ENCODE assay signal across 31 cellular contexts in genomic region chr7:91356915-91357314, GRCh38.
"Had no signal": no experiment of that assay in that cellular context is flagged by ENCODE, and none has a peak within 500 bp of the region (broad histone marks: within the 10 kb centered on the region; RNA-seq: fewer than 3 reads in every experiment).

No MANE protein-coding gene starts in this region.

- H3K4me3 Mint-ChIP-seq: naive thymus-derived CD8-positive, alpha-beta T cell; natural killer cell treated with Interleukin-12 subunit alpha and Interleukin-12 subunit beta and Interleukin-15 and Interleukin-18, amount 100 ng/mL, for 72 hours; neural progenitor cell; stimulated activated memory B cell treated with anti-CD40 and anti-IgM and Interleukin-4, amounts not matched to agents 10 μg/mL and 1 μg/mL and 100 μg/mL, for 72 hours; stimulated activated naive CD8-positive, alpha-beta T cell treated with anti-CD3 and anti-CD28 coated beads, Interleukin-15, amount 100 ng/mL, for 72 hours; type B pancreatic cell had no signal

- H3K79me2 ChIP-seq: parathyroid adenoma had no signal

- ATAC-seq: naive thymus-derived CD8-positive, alpha-beta T cell; natural killer cell treated with Interleukin-12 subunit alpha and Interleukin-12 subunit beta and Interleukin-15 and Interleukin-18, amount 100 ng/mL, for 72 hours; psoas muscle; right cardiac atrium; right lobe of liver; stimulated activated memory B cell treated with anti-CD40 and anti-IgM and Interleukin-4, amounts not matched to agents 10 μg/mL and 1 μg/mL and 100 μg/mL, for 72 hours; stimulated activated naive CD8-positive, alpha-beta T cell treated with anti-CD3 and anti-CD28 coated beads, Interleukin-15, amount 100 ng/mL, for 72 hours; stimulated activated naive CD8-positive, alpha-beta T cell treated with anti-CD3 and anti-CD28 coated beads, Interleukin-15, Interleukin-2, amounts not matched to agents 100 U/mL and 50 U/mL, for 24 hours; upper lobe of right lung had no signal

- H3K9me3 Mint-ChIP-seq: naive thymus-derived CD8-positive, alpha-beta T cell; stimulated activated memory B cell treated with anti-CD40 and anti-IgM and Interleukin-4, amounts not matched to agents 10 μg/mL and 1 μg/mL and 100 μg/mL, for 72 hours; stimulated activated naive CD8-positive, alpha-beta T cell treated with anti-CD3 and anti-CD28 coated beads, Interleukin-15, amount 100 ng/mL, for 72 hours; type B pancreatic cell had no signal

- H3K4me2 ChIP-seq: neural progenitor cell had no signal

- H3K27ac Mint-ChIP-seq: natural killer cell treated with Interleukin-12 subunit alpha and Interleukin-12 subunit beta and Interleukin-15 and Interleukin-18, amount 100 ng/mL, for 72 hours; neural progenitor cell; progenitor cell of endocrine pancreas; stimulated activated memory B cell treated with anti-CD40 and anti-IgM and Interleukin-4, amounts not matched to agents 10 μg/mL and 1 μg/mL and 100 μg/mL, for 72 hours; stimulated activated naive CD8-positive, alpha-beta T cell treated with anti-CD3 and anti-CD28 coated beads, Interleukin-15, amount 100 ng/mL, for 72 hours; type B pancreatic cell had no signal

- H3K27ac ChIP-seq: neural progenitor cell, ovary, parathyroid adenoma, psoas muscle, right lobe of liver, sigmoid colon, spleen, suprapubic skin, testis, tibial artery, transverse colon, upper lobe of right lung had no signal

- H3K36me3 Mint-ChIP-seq: naive thymus-derived CD8-positive, alpha-beta T cell; natural killer cell treated with Interleukin-12 subunit alpha and Interleukin-12 subunit beta and Interleukin-15 and Interleukin-18, amount 100 ng/mL, for 72 hours; neural progenitor cell; stimulated activated memory B cell treated with anti-CD40 and anti-IgM and Interleukin-4, amounts not matched to agents 10 μg/mL and 1 μg/mL and 100 μg/mL, for 72 hours; type B pancreatic cell had no signal

- DNase-seq: naive thymus-derived CD8-positive, alpha-beta T cell; occipital lobe; ovary; posterior cingulate gyrus; psoas muscle; right cardiac atrium; right lobe of liver; sigmoid colon; small intestine; spleen; stimulated activated CD4-positive, alpha-beta T cell treated with anti-CD3 and anti-CD28 coated beads, Interleukin-12 subunit alpha, Interleukin-12 subunit beta, amount 100 ng/mL, for 4 hours; stimulated activated CD4-positive, alpha-beta T cell treated with anti-CD3 and anti-CD28 coated beads, Interleukin-1b, Interleukin-23, amount 100 ng/mL, for 48 hours; stimulated activated CD4-positive, alpha-beta T cell treated with anti-CD3 and anti-CD28 coated beads, Interleukin-4, amount 100 ng/mL, for 1 hour; stimulated activated CD4-positive, alpha-beta T cell treated with anti-CD3 and anti-CD28 coated beads, Interleukin-4, amount 100 ng/mL, for 4 hours; stimulated activated CD8-positive, alpha-beta memory T cell treated with anti-CD3 and anti-CD28 coated beads, Interleukin-4, amount 100 ng/mL, for 48 hours; stimulated activated naive CD4-positive, alpha-beta T cell; stimulated activated naive CD8-positive, alpha-beta T cell treated with anti-CD3 and anti-CD28 coated beads, Interleukin-15, amount 100 ng/mL, for 72 hours; stimulated activated naive CD8-positive, alpha-beta T cell treated with anti-CD3 and anti-CD28 coated beads, Interleukin-15, Interleukin-2, amounts not matched to agents 100 U/mL and 50 U/mL, for 24 hours; substantia nigra; testis; tibial artery; transverse colon; upper lobe of right lung; uterus had no signal

- H3K27me3 ChIP-seq: ovary, right lobe of liver, sigmoid colon, spleen, suprapubic skin, testis, tibial artery, transverse colon, upper lobe of right lung, uterus had no signal

- H3K4me1 ChIP-seq: parathyroid adenoma, psoas muscle, right lobe of liver, sigmoid colon, spleen, testis, tibial artery, transverse colon, upper lobe of right lung, uterus had no signal

- H3K27me3 Mint-ChIP-seq: natural killer cell treated with Interleukin-12 subunit alpha and Interleukin-12 subunit beta and Interleukin-15 and Interleukin-18, amount 100 ng/mL, for 72 hours; progenitor cell of endocrine pancreas had no signal

- H3K4me1 Mint-ChIP-seq: naive thymus-derived CD8-positive, alpha-beta T cell; stimulated activated memory B cell treated with anti-CD40 and anti-IgM and Interleukin-4, amounts not matched to agents 10 μg/mL and 1 μg/mL and 100 μg/mL, for 72 hours; stimulated activated naive CD8-positive, alpha-beta T cell treated with anti-CD3 and anti-CD28 coated beads, Interleukin-15, amount 100 ng/mL, for 72 hours had no signal

- H3K9ac ChIP-seq: neural progenitor cell, parathyroid adenoma had no signal

- H2AFZ ChIP-seq: neural progenitor cell, parathyroid adenoma had no signal

- H3K36me3 ChIP-seq: neural progenitor cell, ovary, right lobe of liver, sigmoid colon, spleen, suprapubic skin, tibial artery, transverse colon, upper lobe of right lung, uterus had no signal

- H3K4me3 ChIP-seq: neural progenitor cell, ovary, psoas muscle, right lobe of liver, sigmoid colon, spleen, suprapubic skin, testis, tibial artery, transverse colon, upper lobe of right lung, uterus had no signal

- H3K9me3 ChIP-seq: ovary, psoas muscle, right lobe of liver, sigmoid colon, spleen, suprapubic skin, testis, tibial artery, transverse colon, upper lobe of right lung, uterus had no signal
